Comparison of ENCODE assay signal across 21 cellular contexts in genomic region chr12:91460457-91460856, GRCh38.
DNase-seq lines count a peak whose midpoint lies in the region; ATAC-seq and FAIRE-seq lines count a peak whose summit lies in the region.
"Had no signal": no experiment of that assay in that cellular context is flagged by ENCODE, and none has a peak within 500 bp of the region (broad histone marks: within the 10 kb centered on the region; RNA-seq: fewer than 3 reads in every experiment).

No MANE protein-coding gene starts in this region.

- no peaks in the 10 kb centered on the region for H3K4me1 ChIP-seq in small intestine (ENCODE audit: control insufficient read depth in 2 of 2, insufficient read depth in 1 of 2, low read depth in 1 of 2, low read length in 1 of 2)

- no peak overlapping the region for H3K4me3 ChIP-seq in small intestine (ENCODE audit: low read depth in 1 of 2, low read length in 2 of 2)
- H3K4me3 ChIP-seq: GM23338, PC-9 had no signal

- no peak for FAIRE-seq in small intestine (lab: Jason Lieb, UNC)

- no peak overlapping the region for H3K27ac ChIP-seq in small intestine (ENCODE audit: low read depth in 1 of 2, low read length in 1 of 2)
- H3K27ac ChIP-seq: PC-9, RWPE1 had no signal

- no peaks in the 10 kb centered on the region for H3K36me3 ChIP-seq in small intestine (ENCODE audit: control insufficient read depth in 2 of 2, insufficient read depth in 2 of 2, low read length in 2 of 2)

- WGBS in small intestine, 3 donors: 9 to 55% (median 41%) methylated on average over 1 of the region's 1 CpG

- ATAC-seq in GM21423 (IDR thresholded peaks at IDR 0.05; ENCODE audit: unreplicated experiment): no peak
- ATAC-seq: GM23338, HCT116 had no signal

- DNase-seq in NCI-H1417 (lab: John Stamatoyannopoulos, UW) (peak in 2 of 3 experiments; percentile 53 to 89), NCI-H1417 treated with DMSO at 0.1 percent for 48 hours (lab: John Stamatoyannopoulos, UW) (no peak), NCI-H1930 (lab: John Stamatoyannopoulos, UW) (peak; percentile 42 to 49), NCI-H748 (lab: John Stamatoyannopoulos, UW; ENCODE audit: unreplicated experiment) (peak; percentile 93), small intestine (peak; percentile 93), HK-2 (ENCODE audit: unreplicated experiment) (no peak)
- DNase-seq in activated naive CD4-positive, alpha-beta T cell treated with anti-CD3 and anti-CD28 coated beads, Interleukin-2, amount 50 U/mL, for 16 hours: no peak
- DNase-seq: 8988T, GF-D8, KG1, NCI-H1694 treated with DMSO at 0.1 percent for 48 hours, NCI-H2171, NCI-H446 treated with DMSO at 0.1 percent for 48 hours, NCI-H82, PC-9, SIG-M5, T-helper 2 cell had no signal

- H3K27me3 ChIP-seq in small intestine (ENCODE audit: control insufficient read depth in 2 of 2, insufficient read depth in 2 of 2, low read length in 2 of 2): no peaks in the 10 kb centered on the region

- no peaks in the 10 kb centered on the region for H3K9me3 ChIP-seq in small intestine (ENCODE audit: control insufficient read depth, low read depth)

Comparison
In these comparisons a context has a peak if more than half of its experiments do, and no peak if none do; other contexts are left out.
1. DNase-seq: peak in NCI-H1417 (2 of 3), NCI-H1930 (2 of 2), NCI-H748 (single experiment) and small intestine (single experiment); none in NCI-H1417 treated with DMSO at 0.1 percent for 48 hours (single experiment), activated naive CD4-positive, alpha-beta T cell treated with anti-CD3 and anti-CD28 coated beads, Interleukin-2, amount 50 U/mL, for 16 hours (single experiment) and HK-2 (single experiment).